Comparison of ENCODE assay signal across 19 cellular contexts in the genomic region with DNA sequence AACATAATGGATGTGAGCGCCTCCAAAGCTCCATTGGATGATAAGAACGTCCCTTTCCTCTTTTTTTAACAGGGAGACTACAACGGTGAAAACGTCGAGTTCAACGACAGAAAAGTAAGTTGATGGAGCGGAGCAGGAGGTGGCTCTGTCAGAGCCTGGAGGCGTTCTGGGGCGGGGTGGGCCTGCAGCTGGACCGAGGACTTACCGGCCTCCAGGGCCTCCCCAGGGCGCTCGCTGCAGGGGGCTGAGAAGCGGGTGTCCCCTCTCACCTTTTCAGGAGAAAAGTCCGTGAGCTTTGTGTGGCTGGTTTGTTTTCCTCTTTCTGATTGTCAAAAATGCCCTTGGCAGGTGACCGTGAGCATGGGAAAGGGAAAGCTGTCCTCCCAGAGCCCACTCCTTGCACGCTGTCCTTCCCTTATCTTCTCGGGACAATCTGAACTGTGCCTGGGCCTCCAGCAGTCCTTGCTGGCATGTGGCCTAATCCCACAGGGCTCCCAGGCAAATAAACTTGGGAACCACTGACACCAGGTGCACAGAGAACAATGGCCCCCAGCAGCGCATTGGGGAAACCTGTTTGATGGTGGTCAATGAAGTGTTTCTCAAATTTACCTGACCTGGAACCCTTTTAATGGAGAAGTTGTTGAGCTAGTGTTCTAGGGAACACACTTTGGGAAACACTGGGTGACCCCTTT. TPM values are rescaled to one million over a fixed set of nuclear protein-coding genes. Genes with fewer than 3 reads are reported as not detected.
"Had no signal": no experiment of that assay in that cellular context is flagged by ENCODE, and none has a peak within 500 bp of the region (broad histone marks: within the 10 kb centered on the region; RNA-seq: fewer than 3 reads in every experiment).

No MANE protein-coding gene starts in this region.

- FAIRE-seq: pancreas had no signal

- ATAC-seq: activated CD4-positive, CD25-positive, alpha-beta regulatory T cell treated with anti-CD3 and anti-CD28 coated beads, Interleukin-2, amount 50 U/mL, for 24 hours; activated naive CD8-positive, alpha-beta T cell treated with anti-CD3 and anti-CD28 coated beads, Interleukin-2, amount 50 U/mL, for 24 hours; gastrocnemius medialis; left colon; pancreas; stimulated activated memory B cell treated with anti-CD40 and anti-IgM and Interleukin-4, amounts not matched to agents 10 μg/mL and 1 μg/mL and 100 μg/mL, for 72 hours; T-helper 17 cell had no signal

- H3K36me3 ChIP-seq: gastrocnemius medialis, pancreas, thyroid gland had no signal

- H3K36me3 Mint-ChIP-seq: immature natural killer cell had no signal

- H3K4me3 Mint-ChIP-seq: activated naive CD8-positive, alpha-beta T cell treated with anti-CD3 and anti-CD28 coated beads, Interleukin-2, amount 50 U/mL, for 24 hours; activated T-helper 1 cell treated with anti-CD3 and anti-CD28 coated beads, Interleukin-12 subunit alpha, Interleukin-12 subunit beta, Interleukin-2, Interleukin-4 antibody, amounts not matched to agents 30 ng/mL and 10 ng/mL and 1 ng/mL, durations not matched to agents 14 hours and 24 hours and 36 hours; immature natural killer cell; naive B cell; stimulated activated memory B cell treated with anti-CD40 and anti-IgM and Interleukin-4, amounts not matched to agents 10 μg/mL and 1 μg/mL and 100 μg/mL, for 72 hours; T-helper 17 cell had no signal

- H3K27ac ChIP-seq: dorsolateral prefrontal cortex, pancreas, thyroid gland had no signal

- H3K4me1 ChIP-seq: pancreas had no signal

- H3K27ac Mint-ChIP-seq: activated naive CD8-positive, alpha-beta T cell treated with anti-CD3 and anti-CD28 coated beads, Interleukin-2, amount 50 U/mL, for 24 hours; activated T-helper 1 cell treated with anti-CD3 and anti-CD28 coated beads, Interleukin-12 subunit alpha, Interleukin-12 subunit beta, Interleukin-2, Interleukin-4 antibody, amounts not matched to agents 30 ng/mL and 10 ng/mL and 1 ng/mL, durations not matched to agents 14 hours and 24 hours and 36 hours; immature natural killer cell; naive B cell; stimulated activated memory B cell treated with anti-CD40 and anti-IgM and Interleukin-4, amounts not matched to agents 10 μg/mL and 1 μg/mL and 100 μg/mL, for 72 hours; T-helper 17 cell had no signal

- H3K4me3 ChIP-seq: dorsolateral prefrontal cortex, gastrocnemius medialis, heart left ventricle, lung, pancreas, thyroid gland had no signal

- H3K4me1 Mint-ChIP-seq: activated naive CD8-positive, alpha-beta T cell treated with anti-CD3 and anti-CD28 coated beads, Interleukin-2, amount 50 U/mL, for 24 hours; immature natural killer cell had no signal

- DNase-seq: activated CD4-positive, alpha-beta T cell treated with anti-CD3 and anti-CD28 coated beads, Interleukin-2, amount 50 U/mL, for 1 hour; activated CD8-positive, alpha-beta memory T cell treated with anti-CD3 and anti-CD28 coated beads for 24 hours; activated naive CD8-positive, alpha-beta T cell treated with anti-CD3 and anti-CD28 coated beads, Interleukin-2, amount 50 U/mL, for 24 hours; aorta; dorsolateral prefrontal cortex; erythroblast; gastrocnemius medialis; immature natural killer cell; left colon; naive B cell; stimulated activated CD4-positive, alpha-beta T cell treated with anti-CD3 and anti-CD28 coated beads, Interleukin-2, amount 100 ng/mL, for 48 hours; T-helper 17 cell; thyroid gland had no signal

- H3K9me3 ChIP-seq: gastrocnemius medialis, heart left ventricle, pancreas, thyroid gland had no signal

- H3K27me3 ChIP-seq: gastrocnemius medialis, pancreas, thyroid gland had no signal

RNA-seq across cellular contexts. Expression of gene ANO1, which starts 38.4 kb away (rescaled TPM):
- total RNA-seq: activated T-helper 1 cell treated with anti-CD3 and anti-CD28 coated beads, Interleukin-12 subunit alpha, Interleukin-12 subunit beta, Interleukin-2, Interleukin-4 antibody, amounts not matched to agents 30 ng/mL and 10 ng/mL and 1 ng/mL, durations not matched to agents 14 hours and 24 hours and 36 hours had no signal
- polyA plus RNA-seq: immature natural killer cell had no signal
